In the genomic region with DNA sequence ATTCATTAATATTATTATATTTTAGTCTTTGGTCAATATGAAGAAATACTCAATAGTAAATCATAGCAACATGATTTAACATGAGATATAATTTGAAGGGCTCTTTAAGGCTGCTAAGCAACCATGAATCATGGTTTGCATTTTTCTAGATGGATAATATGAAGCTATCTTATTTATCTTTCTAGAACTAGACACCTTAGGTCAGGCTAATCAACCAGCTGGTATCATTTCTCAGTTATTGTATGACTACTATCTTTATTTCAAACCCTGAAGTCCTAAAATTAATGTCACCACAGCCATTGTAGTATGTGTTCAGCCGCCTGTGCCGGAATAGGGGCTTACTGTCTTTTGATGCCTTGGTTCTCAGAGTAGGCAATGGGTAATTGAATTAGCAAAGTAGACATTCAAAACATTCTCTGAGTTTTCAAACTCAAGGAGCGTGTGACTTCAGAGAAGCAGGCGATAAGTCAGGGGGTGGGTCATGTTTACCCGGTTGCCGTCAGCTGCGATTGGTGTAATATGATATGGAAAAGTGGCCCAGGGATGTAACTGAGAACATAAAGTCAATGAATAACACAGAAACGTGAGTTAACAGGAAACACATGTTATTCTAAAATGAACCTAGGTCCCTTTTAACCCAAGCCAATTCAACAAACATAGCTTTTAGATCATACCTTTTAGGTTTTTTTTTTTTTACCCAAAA, we compare ENCODE assay signal across 1 cellular context.
TF ChIP-seq lines count a peak whose summit lies in the region.

No MANE protein-coding gene starts in this region.

TF ChIP-seq in HEK293, 187 proteins besides CTCF, POLR2A, EP300 and RAD21 (continued from another document and continues in another):
- TF ChIP-seq HIC1 (tag by site-specific recombination; IDR thresholded peaks at IDR 0.05) = no peak; the same call in 1 of the 2 replicates
- TF ChIP-seq ZNF521 (tag by site-specific recombination; IDR thresholded peaks at IDR 0.05) = no peak
- no peak for TF ChIP-seq ZNF391 (tag by site-specific recombination; IDR thresholded peaks at IDR 0.05; ENCODE audit: borderline replicate concordance, low read depth)
- TF ChIP-seq ZNF354C (tag by site-specific recombination; IDR thresholded peaks at IDR 0.05; ENCODE audit: borderline replicate concordance, low read depth) = no peak
- TF ChIP-seq, protein P1, sequence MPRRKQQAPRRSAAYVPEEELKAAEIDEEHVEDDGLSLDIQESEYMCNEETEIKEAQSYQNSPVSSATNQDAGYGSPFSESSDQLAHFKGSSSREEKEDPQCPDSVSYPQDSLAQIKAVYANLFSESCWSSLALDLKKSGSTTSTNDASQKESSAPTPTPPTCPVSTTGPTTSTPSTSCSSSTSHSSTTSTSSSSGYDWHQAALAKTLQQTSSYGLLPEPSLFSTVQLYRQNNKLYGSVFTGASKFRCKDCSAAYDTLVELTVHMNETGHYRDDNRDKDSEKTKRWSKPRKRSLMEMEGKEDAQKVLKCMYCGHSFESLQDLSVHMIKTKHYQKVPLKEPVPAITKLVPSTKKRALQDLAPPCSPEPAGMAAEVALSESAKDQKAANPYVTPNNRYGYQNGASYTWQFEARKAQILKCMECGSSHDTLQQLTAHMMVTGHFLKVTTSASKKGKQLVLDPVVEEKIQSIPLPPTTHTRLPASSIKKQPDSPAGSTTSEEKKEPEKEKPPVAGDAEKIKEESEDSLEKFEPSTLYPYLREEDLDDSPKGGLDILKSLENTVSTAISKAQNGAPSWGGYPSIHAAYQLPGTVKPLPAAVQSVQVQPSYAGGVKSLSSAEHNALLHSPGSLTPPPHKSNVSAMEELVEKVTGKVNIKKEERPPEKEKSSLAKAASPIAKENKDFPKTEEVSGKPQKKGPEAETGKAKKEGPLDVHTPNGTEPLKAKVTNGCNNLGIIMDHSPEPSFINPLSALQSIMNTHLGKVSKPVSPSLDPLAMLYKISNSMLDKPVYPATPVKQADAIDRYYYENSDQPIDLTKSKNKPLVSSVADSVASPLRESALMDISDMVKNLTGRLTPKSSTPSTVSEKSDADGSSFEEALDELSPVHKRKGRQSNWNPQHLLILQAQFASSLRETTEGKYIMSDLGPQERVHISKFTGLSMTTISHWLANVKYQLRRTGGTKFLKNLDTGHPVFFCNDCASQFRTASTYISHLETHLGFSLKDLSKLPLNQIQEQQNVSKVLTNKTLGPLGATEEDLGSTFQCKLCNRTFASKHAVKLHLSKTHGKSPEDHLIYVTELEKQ (tag by site-specific recombination; IDR thresholded peaks at IDR 0.05; ENCODE audit: borderline replicate concordance) = no peak; the same call in 1 of the 2 replicates
- TF ChIP-seq PRDM6 (tag by site-specific recombination; IDR thresholded peaks at IDR 0.05) = peak; percentile 84
- TF ChIP-seq, protein P2, sequence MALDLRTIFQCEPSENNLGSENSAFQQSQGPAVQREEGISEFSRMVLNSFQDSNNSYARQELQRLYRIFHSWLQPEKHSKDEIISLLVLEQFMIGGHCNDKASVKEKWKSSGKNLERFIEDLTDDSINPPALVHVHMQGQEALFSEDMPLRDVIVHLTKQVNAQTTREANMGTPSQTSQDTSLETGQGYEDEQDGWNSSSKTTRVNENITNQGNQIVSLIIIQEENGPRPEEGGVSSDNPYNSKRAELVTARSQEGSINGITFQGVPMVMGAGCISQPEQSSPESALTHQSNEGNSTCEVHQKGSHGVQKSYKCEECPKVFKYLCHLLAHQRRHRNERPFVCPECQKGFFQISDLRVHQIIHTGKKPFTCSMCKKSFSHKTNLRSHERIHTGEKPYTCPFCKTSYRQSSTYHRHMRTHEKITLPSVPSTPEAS (tag by site-specific recombination; IDR thresholded peaks at IDR 0.05) = no peak
- no peak for TF ChIP-seq ZNF677 (tag by site-specific recombination; IDR thresholded peaks at IDR 0.05)
- TF ChIP-seq PRDM10 (tag by site-specific recombination; IDR thresholded peaks at IDR 0.05) = 0 out of 2 replicates have a peak, but pooled peaks have one; percentile 16
- no peak for TF ChIP-seq ZNF658 (tag by site-specific recombination; IDR thresholded peaks at IDR 0.05)
- no peak for TF ChIP-seq PBX3 (CRISPR knock-in tag; IDR thresholded peaks at IDR 0.05)
- TF ChIP-seq ZNF292 (tag by site-specific recombination; IDR thresholded peaks at IDR 0.05; ENCODE audit: borderline replicate concordance, low read depth) = no peak
- TF ChIP-seq SP7 (tag by site-specific recombination; IDR thresholded peaks at IDR 0.05) = peak; percentile 85
- no peak for TF ChIP-seq ZNF596 (tag by site-specific recombination; IDR thresholded peaks at IDR 0.05)
- TF ChIP-seq ZNF335 (tag by site-specific recombination; conservative IDR thresholded peaks at IDR 0.05) = no peak; the same call in 1 of the 2 replicates
- peak; percentile 77 for TF ChIP-seq ZNF843 (tag by site-specific recombination; IDR thresholded peaks at IDR 0.05)
- TF ChIP-seq ZNF394 (tag by site-specific recombination; IDR thresholded peaks at IDR 0.05; ENCODE audit: borderline replicate concordance) = no peak
- TF ChIP-seq ZNF549 (tag by site-specific recombination; IDR thresholded peaks at IDR 0.05) = no peak
- peak; percentile 80 for TF ChIP-seq ZNF629 (tag by site-specific recombination; IDR thresholded peaks at IDR 0.05)
- no peak for TF ChIP-seq EGR2 (tag by site-specific recombination; IDR thresholded peaks at IDR 0.05; ENCODE audit: low read depth)
- peak; percentile 66; the same call in 1 of the 2 replicates for TF ChIP-seq ZNF366 (tag by site-specific recombination; conservative IDR thresholded peaks at IDR 0.05)
- TF ChIP-seq GLI2 (tag by site-specific recombination; IDR thresholded peaks at IDR 0.05; ENCODE audit: borderline replicate concordance, low read depth) = no peak; the same call in 1 of the 2 replicates
- TF ChIP-seq ZNF692 (tag by site-specific recombination; IDR thresholded peaks at IDR 0.05) = peak; percentile 52
- no peak for TF ChIP-seq ZNF19 (tag by site-specific recombination; IDR thresholded peaks at IDR 0.05; ENCODE audit: low read depth)
- TF ChIP-seq, protein P3, sequence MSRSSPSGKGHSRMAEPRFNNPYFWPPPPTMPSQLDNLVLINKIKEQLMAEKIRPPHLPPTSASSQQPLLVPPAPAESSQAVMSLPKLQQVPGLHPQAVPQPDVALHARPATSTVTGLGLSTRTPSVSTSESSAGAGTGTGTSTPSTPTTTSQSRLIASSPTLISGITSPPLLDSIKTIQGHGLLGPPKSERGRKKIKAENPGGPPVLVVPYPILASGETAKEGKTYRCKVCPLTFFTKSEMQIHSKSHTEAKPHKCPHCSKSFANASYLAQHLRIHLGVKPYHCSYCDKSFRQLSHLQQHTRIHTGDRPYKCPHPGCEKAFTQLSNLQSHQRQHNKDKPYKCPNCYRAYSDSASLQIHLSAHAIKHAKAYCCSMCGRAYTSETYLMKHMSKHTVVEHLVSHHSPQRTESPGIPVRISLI (tag by site-specific recombination; IDR thresholded peaks at IDR 0.05) = no peak
- peak; percentile 69; the same call in 1 of the 2 replicates for TF ChIP-seq ZNF580 (tag by site-specific recombination; IDR thresholded peaks at IDR 0.05)
- no peak; the same call in 1 of the 2 replicates for TF ChIP-seq KLF16 (tag by site-specific recombination; IDR thresholded peaks at IDR 0.05)
- peak; percentile 53; the same call in 1 of the 2 replicates for TF ChIP-seq KLF8 (tag by site-specific recombination; IDR thresholded peaks at IDR 0.05)
- peak; percentile 93 for TF ChIP-seq KLF10 (tag by site-specific recombination; IDR thresholded peaks at IDR 0.05)
- TF ChIP-seq WT1 (tag by site-specific recombination; IDR thresholded peaks at IDR 0.05) = peak; percentile 56; the same call in 1 of the 2 replicates
- peak; percentile 58; the same call in 1 of the 2 replicates for TF ChIP-seq ZNF10 (tag by site-specific recombination; IDR thresholded peaks at IDR 0.05)
- TF ChIP-seq ZBTB10 (tag by site-specific recombination; IDR thresholded peaks at IDR 0.05) = no peak
